Comparison of ENCODE assay signal across 7 cellular contexts in the genomic region with DNA sequence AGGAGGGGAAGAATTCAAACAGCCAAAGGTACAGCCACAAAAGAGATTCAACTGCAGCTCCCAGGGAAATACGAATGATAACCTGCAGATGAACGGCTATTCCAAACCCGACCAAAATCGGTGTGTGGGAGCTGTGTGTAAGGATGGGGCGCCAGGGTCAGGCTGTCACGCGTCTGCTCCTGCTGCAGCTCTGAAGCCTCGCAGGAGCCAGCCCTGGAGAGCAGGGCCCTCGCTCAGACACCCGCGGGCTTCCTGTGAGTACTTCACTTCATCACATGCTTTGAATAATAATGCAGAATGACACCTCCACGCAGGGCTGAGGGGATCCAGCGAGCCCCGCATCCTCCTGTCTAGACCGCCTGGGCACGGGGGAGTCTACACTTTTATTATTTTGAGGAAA.
"Had no signal": no experiment of that assay in that cellular context is flagged by ENCODE, and none has a peak within 500 bp of the region (broad histone marks: within the 10 kb centered on the region; RNA-seq: fewer than 3 reads in every experiment).

No MANE protein-coding gene starts in this region.

- DNase-seq: GOT3, H7, HFFc6 had no signal

- H3K4me1 Mint-ChIP-seq: IgD-negative memory B cell had no signal

- FAIRE-seq: HepG2 had no signal

- H3K27me3 Mint-ChIP-seq: IgD-negative memory B cell had no signal

- H3K4me1 ChIP-seq: HAP-1 had no signal

- H3K27ac ChIP-seq: HL-60 had no signal

- H3K4me3 ChIP-seq: HAP-1 had no signal

- H3K36me3 ChIP-seq: HAP-1 had no signal

- H3K36me3 Mint-ChIP-seq: IgD-negative memory B cell had no signal

- H3K27ac Mint-ChIP-seq: HFFc6, IgD-negative memory B cell had no signal

- H3K4me3 Mint-ChIP-seq: HFFc6, IgD-negative memory B cell had no signal
